In the genomic region with DNA sequence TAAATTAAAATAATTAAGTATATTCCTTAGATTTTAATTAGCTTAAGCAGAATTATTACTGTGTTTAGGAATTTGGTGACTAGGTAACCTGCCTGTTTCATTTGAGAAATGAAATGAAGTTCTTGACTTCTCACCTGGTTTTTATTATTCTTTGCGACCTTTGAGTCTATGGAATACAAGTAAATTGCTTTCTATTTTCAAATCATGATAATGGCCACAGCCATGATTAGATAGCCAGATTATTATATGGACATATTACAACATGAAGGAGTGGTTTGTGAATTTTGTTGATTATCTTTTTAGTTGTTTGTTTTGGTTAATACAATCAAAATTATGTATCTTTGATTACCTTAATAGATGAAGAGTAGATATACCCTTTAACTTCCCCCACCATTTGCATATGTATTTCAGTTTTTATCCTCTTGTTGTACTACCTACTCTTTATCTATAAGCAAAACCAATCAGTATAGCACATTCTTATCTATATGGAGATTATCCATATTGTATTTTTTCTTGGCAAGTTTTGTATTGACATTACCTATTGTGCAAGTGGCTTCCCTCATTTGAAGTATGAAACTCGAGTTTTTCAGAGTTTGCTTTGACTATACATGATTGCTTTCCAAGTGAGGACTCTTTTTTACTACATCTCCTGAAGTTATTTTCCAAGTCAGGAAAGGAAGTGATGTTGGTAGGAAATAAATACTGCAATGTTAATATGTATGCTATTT, we compare ENCODE assay signal across 22 cellular contexts. TPM values are rescaled to one million over a fixed set of nuclear protein-coding genes. Genes with fewer than 3 reads are reported as not detected.
A peak's percentile ranks its signal among the peaks of the same experiment; 100 is the strongest.
DNase-seq lines count a peak whose midpoint lies in the region; ATAC-seq and TF ChIP-seq lines count a peak whose summit lies in the region.
"Had no signal": no experiment of that assay in that cellular context is flagged by ENCODE, and none has a peak within 500 bp of the region (broad histone marks: within the 10 kb centered on the region; RNA-seq: fewer than 3 reads in every experiment).

No MANE protein-coding gene starts in this region.

- H3K4me3 ChIP-seq in HEK293 (ENCODE audit: low read depth, low read length) (no peak overlapping the region), transverse colon (peak overlapping the region in 1 of 4 donors; percentile 18)
- H3K4me3 ChIP-seq: A549 had no signal

- TF ChIP-seq EP300 in transverse colon (IDR thresholded peaks at IDR 0.05; ENCODE audit: low read depth): no peak

- H3K36me3 Mint-ChIP-seq in endothelial cell (ENCODE audit: low read depth, unreplicated experiment) (peaks cover 13% of the 10 kb centered on the region), memory B cell (peaks cover 23% of the 10 kb centered on the region)

- 0 out of 2 replicates have a peak, but pooled peaks cover 3% of the 10 kb centered on the region for H3K4me1 ChIP-seq in HEK293 (ENCODE audit: control insufficient read depth, insufficient read depth, low read length)
- peaks cover 0 to 61% (median 40%) of the 10 kb centered on the region in 4 donors for H3K4me1 ChIP-seq in transverse colon
- H3K4me1 ChIP-seq: A549 had no signal

- peaks cover 36% of the 10 kb centered on the region for H3K4me1 Mint-ChIP-seq in endothelial cell (ENCODE audit: unreplicated experiment)
- H3K4me1 Mint-ChIP-seq in memory B cell: peaks cover 31% of the 10 kb centered on the region

- no peak for TF ChIP-seq POLR2A in transverse colon (IDR thresholded peaks at IDR 0.05)

- H3K27ac Mint-ChIP-seq in endothelial cell (ENCODE audit: unreplicated experiment): peak overlapping the region; percentile 70
- H3K27ac Mint-ChIP-seq in memory B cell: peak overlapping the region; percentile 15
- H3K27ac Mint-ChIP-seq: B cell, CD14-positive monocyte had no signal

- no peaks in the 10 kb centered on the region for H3K27me3 ChIP-seq in transverse colon

- POLR2A ChIA-PET in HEK293 (lab: Yijun Ruan, JAX): interaction anchor here (0.8 kb wide), 1 partner anchor 48 kb away, joined by 3 read pairs; the partner anchor contains the start of gene CD2AP

- CTCF ChIA-PET in HEK293 (lab: Yijun Ruan, JAX): no interaction called here

- intact Hi-C loops in transverse colon (cut with DNase I; ENCODE audit: low total_unique reads): no loop called here

- H3K27ac ChIP-seq in HEK293 (ENCODE audit: extremely low read depth, low read depth, low read length): no peak overlapping the region
- H3K27ac ChIP-seq in transverse colon: peak overlapping the region; percentile 45 to 62 (median 53)
- H3K27ac ChIP-seq: A549, HL-60 had no signal

- TF ChIP-seq CTCF in HEK293 (tag by site-specific recombination; IDR thresholded peaks at IDR 0.05): no peak
- TF ChIP-seq CTCF in endothelial cell (IDR thresholded peaks at IDR 0.05; ENCODE audit: unreplicated experiment): no peak
- TF ChIP-seq CTCF in transverse colon (IDR thresholded peaks at IDR 0.05): no peak

- peaks cover 2% of the 10 kb centered on the region for H3K27me3 Mint-ChIP-seq in endothelial cell (ENCODE audit: unreplicated experiment)
- no peaks in the 10 kb centered on the region for H3K27me3 Mint-ChIP-seq in memory B cell
- H3K27me3 Mint-ChIP-seq: B cell had no signal

- DNase-seq in endothelial cell (ENCODE audit: low spot score) (no peak), memory B cell (ENCODE audit: low spot score in 2 of 2) (no peak), transverse colon (no peak)
- DNase-seq: DMS79, GOT3, KBM-7, MM.1S, NCI-H1048, NCI-H1417 treated with DMSO at 0.1 percent for 48 hours, NCI-H187, NCI-H446, NCI-H526, Right ventricle myocardium superior had no signal

- WGBS in transverse colon (ENCODE audit: low coverage in 1 of 2), 2 donors: 54 to 67% methylated on average over 1 to 2 of the region's 2 CpGs

- ATAC-seq in memory B cell (ENCODE audit: low read depth) (no peak), HG03097 (IDR thresholded peaks at IDR 0.05; ENCODE audit: low FRiP score, unreplicated experiment) (no peak), GM19463 (IDR thresholded peaks at IDR 0.05; ENCODE audit: unreplicated experiment) (no peak), HG02970 (IDR thresholded peaks at IDR 0.05; ENCODE audit: low FRiP score, unreplicated experiment) (no peak)
- ATAC-seq: A549, HCT116 had no signal

- no peaks in the 10 kb centered on the region for H3K9me3 Mint-ChIP-seq in endothelial cell (ENCODE audit: unreplicated experiment)
- peaks cover 3% of the 10 kb centered on the region for H3K9me3 Mint-ChIP-seq in memory B cell
- H3K9me3 Mint-ChIP-seq: CD14-positive monocyte had no signal

- H3K4me3 Mint-ChIP-seq in endothelial cell (ENCODE audit: unreplicated experiment) (no peak overlapping the region), memory B cell (no peak overlapping the region)
- H3K4me3 Mint-ChIP-seq: B cell, CD14-positive monocyte had no signal

- H3K9me3 ChIP-seq in HEK293 (ENCODE audit: control insufficient read depth, insufficient read depth, low read depth, low read length) (no peaks in the 10 kb centered on the region), transverse colon (no peaks in the 10 kb centered on the region)
- H3K9me3 ChIP-seq: A549 had no signal

- in situ Hi-C loops in transverse colon (cut with MboI; ENCODE audit: low pct_ligation_motif_present in 1 of 4, low pct_unique_long_range_greater_than_20kb in 1 of 4, low sequenced_read_pairs in 3 of 4): no loop called here

- H3K36me3 ChIP-seq in HEK293 (ENCODE audit: control insufficient read depth in 2 of 2, insufficient read depth in 1 of 2, low read length in 2 of 2) (peaks cover 0 to 7% of the 10 kb centered on the region in 2 experiments; a peak in 1 of 3 replicates), transverse colon (no peaks in the 10 kb centered on the region)

TF ChIP-seq in HEK293, 187 proteins besides CTCF, POLR2A, EP300 and RAD21:
- TF ChIP-seq ZBTB8A (tag by site-specific recombination; IDR thresholded peaks at IDR 0.05): no peak
- no peak for TF ChIP-seq ZBTB1 (tag by site-specific recombination; IDR thresholded peaks at IDR 0.05)
- TF ChIP-seq, protein P1, sequence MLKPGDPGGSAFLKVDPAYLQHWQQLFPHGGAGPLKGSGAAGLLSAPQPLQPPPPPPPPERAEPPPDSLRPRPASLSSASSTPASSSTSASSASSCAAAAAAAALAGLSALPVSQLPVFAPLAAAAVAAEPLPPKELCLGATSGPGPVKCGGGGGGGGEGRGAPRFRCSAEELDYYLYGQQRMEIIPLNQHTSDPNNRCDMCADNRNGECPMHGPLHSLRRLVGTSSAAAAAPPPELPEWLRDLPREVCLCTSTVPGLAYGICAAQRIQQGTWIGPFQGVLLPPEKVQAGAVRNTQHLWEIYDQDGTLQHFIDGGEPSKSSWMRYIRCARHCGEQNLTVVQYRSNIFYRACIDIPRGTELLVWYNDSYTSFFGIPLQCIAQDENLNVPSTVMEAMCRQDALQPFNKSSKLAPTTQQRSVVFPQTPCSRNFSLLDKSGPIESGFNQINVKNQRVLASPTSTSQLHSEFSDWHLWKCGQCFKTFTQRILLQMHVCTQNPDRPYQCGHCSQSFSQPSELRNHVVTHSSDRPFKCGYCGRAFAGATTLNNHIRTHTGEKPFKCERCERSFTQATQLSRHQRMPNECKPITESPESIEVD (tag by site-specific recombination; IDR thresholded peaks at IDR 0.05): peak; percentile 31; the same call in 1 of the 2 replicates

RNA-seq across cellular contexts. Expression of gene CD2AP, which starts 47.9 kb away (rescaled TPM):
- total RNA-seq in endothelial cell (ENCODE audit: unreplicated experiment) (40.3 TPM), transverse colon (100 to 1,000 TPM in 2 of 4 donors, 10 to 100 TPM in 2; 49.8 to 140 (median 93.3) TPM)
